Comparison of ENCODE assay signal across 8 cellular contexts in the genomic region with DNA sequence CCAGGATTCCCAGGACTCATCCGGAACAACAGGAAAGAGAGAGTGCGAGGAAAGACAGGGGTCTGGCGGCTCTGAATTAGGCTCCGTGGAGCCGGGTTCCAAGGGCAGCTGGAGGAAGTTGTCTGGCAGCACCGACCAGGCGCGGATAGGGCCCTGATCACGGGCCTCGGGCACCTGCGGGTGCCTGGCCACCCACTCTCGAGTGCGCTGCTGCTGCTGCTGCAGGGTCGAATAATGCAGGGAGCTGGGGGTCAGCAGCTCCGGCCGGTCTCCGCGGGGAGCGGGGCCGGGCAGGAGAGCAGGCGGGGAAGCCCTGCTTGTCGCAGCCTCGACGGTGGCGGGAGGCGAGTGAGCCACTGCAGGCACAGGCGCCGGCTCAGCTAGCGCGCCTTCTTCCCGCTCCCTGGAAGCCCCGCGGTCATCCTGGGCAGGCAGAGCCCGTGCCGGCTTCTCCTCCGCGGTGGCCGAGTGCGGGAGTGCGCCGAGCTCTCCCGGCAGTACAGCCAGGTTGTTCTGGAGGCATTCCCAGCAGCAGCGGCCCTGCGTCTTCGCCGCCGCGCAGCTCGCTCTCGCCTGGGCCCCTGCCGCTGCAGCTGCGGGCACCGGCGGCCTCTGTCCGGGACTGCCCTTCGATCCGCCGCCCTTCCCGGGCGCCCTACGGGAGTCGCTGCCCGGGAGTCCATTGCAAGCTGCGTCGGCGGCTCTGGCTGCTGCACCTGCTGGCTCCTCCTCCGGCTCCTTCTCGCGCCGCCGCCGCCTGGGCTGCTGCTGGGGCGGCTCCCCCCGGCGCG. TPM values are rescaled to one million over a fixed set of nuclear protein-coding genes. Genes with fewer than 3 reads are reported as not detected.
DNase-seq lines count a peak whose midpoint lies in the region; ATAC-seq and TF ChIP-seq lines count a peak whose summit lies in the region.

No MANE protein-coding gene starts in this region.

- H4K20me1 ChIP-seq in MM.1S (ENCODE audit: insufficient read depth, low read length): no peaks in the 10 kb centered on the region

- no peaks in the 10 kb centered on the region for H3K36me3 ChIP-seq in MM.1S (replicated peaks; ENCODE audit: insufficient read depth, low read length)

- H3K4me1 ChIP-seq in MM.1S (ENCODE audit: low read length) (0 out of 2 replicates have a peak, but pooled peaks cover 5% of the 10 kb centered on the region), right cardiac atrium (ENCODE audit: control insufficient read depth, insufficient read depth, low read length) (no peaks in the 10 kb centered on the region)

- H3K27me3 ChIP-seq in MM.1S (replicated peaks; ENCODE audit: insufficient read depth, low read length) (no peaks in the 10 kb centered on the region), right cardiac atrium (ENCODE audit: control insufficient read depth, insufficient read depth) (no peaks in the 10 kb centered on the region)

- H3K27me3 Mint-ChIP-seq in activated naive CD8-positive, alpha-beta T cell: peaks cover 19% of the 10 kb centered on the region

- H3K9me3 ChIP-seq in MM.1S (replicated peaks; ENCODE audit: insufficient read depth, low read length) (no peaks in the 10 kb centered on the region), right cardiac atrium (ENCODE audit: control insufficient read depth, low read length) (no peaks in the 10 kb centered on the region)

- peaks cover 11% of the 10 kb centered on the region for H3K4me1 Mint-ChIP-seq in activated naive CD8-positive, alpha-beta T cell (ENCODE audit: low read depth)

- no peaks in the 10 kb centered on the region for H3K36me3 Mint-ChIP-seq in activated naive CD8-positive, alpha-beta T cell

- H3K27ac Mint-ChIP-seq in activated naive CD8-positive, alpha-beta T cell: no peak overlapping the region

- H3K9ac ChIP-seq in MM.1S (ENCODE audit: low read length): no peak overlapping the region

- peak overlapping the region; percentile 38; the same call in 1 of the 2 replicates for H3K4me2 ChIP-seq in MM.1S (ENCODE audit: low read depth, low read length)

- H3K27ac ChIP-seq in MM.1S (ENCODE audit: low read length) (no peak overlapping the region), right cardiac atrium (ENCODE audit: low read length) (no peak overlapping the region)

- TF ChIP-seq CTCF in MM.1S (IDR thresholded peaks at IDR 0.05; ENCODE audit: low read length): no peak

- no peaks in the 10 kb centered on the region for H3K9me3 Mint-ChIP-seq in activated naive CD8-positive, alpha-beta T cell (ENCODE audit: low read depth)

- no peaks in the 10 kb centered on the region for H3K9me2 ChIP-seq in MM.1S (replicated peaks; ENCODE audit: insufficient read depth, low read length)

- H3F3A ChIP-seq in MM.1S (ENCODE audit: insufficient read depth, low read length): peaks cover 4% of the 10 kb centered on the region; the same call in 1 of the 2 replicates

- peak overlapping the region; percentile 44 for H3K4me3 Mint-ChIP-seq in activated naive CD8-positive, alpha-beta T cell

- H3K4me3 ChIP-seq in MM.1S (ENCODE audit: low read length) (peak overlapping the region; percentile 63), right cardiac atrium (ENCODE audit: low read length) (peak overlapping the region; percentile 50)

- 6% methylated on average over 76 of the region's 76 CpGs for WGBS in right cardiac atrium

- peak; percentile 56 for DNase-seq in Right ventricle myocardium inferior (ENCODE audit: missing footprints)
- DNase-seq in cardiac septum (ENCODE audit: low spot score): no peak
- DNase-seq in MM.1S: peak; percentile 47
- peak; percentile 14 to 62 (median 57) for DNase-seq in right cardiac atrium
- no peak for DNase-seq in sciatic nerve (ENCODE audit: low spot score)
- no peak for DNase-seq in SIG-M5 treated with dmso at 0.1 percent for 504 hours (lab: John Stamatoyannopoulos, UW; ENCODE audit: unreplicated experiment)

- ATAC-seq in Right ventricle myocardium inferior: peak; percentile 35
- ATAC-seq in right cardiac atrium: peak; percentile 58 to 61
- peak; percentile 38 for ATAC-seq in sciatic nerve
- no peak for ATAC-seq in HG02588 (IDR thresholded peaks at IDR 0.05; ENCODE audit: unreplicated experiment)

- 0 out of 2 replicates have a peak overlapping the region, but pooled peaks have one; percentile 23 for H2AFZ ChIP-seq in MM.1S (ENCODE audit: low read length)

- intact Hi-C loops in Right ventricle myocardium inferior (cut with DNase I) (no loop called here), cardiac septum (cut with DNase I) (no loop called here), right cardiac atrium (cut with DNase I) (no loop called here), sciatic nerve (cut with DNase I) (no loop called here)

- H3K79me2 ChIP-seq in MM.1S (ENCODE audit: low read length): no peaks in the 10 kb centered on the region

RNA-seq across cellular contexts. Expression of a gene that starts 1.0 kb away (rescaled TPM):
- total RNA-seq in Right ventricle myocardium inferior (not detected), cardiac septum (0.08 TPM), right cardiac atrium (not detected), sciatic nerve (not detected)
- not detected for polyA plus RNA-seq in right cardiac atrium

RNA-seq across cellular contexts. Expression of a gene that starts 52.6 kb away (rescaled TPM):
- total RNA-seq in Right ventricle myocardium inferior (32.9 TPM), cardiac septum (41.5 TPM), right cardiac atrium (10 to 100 TPM; 31.5 to 50.1 (median 32.8) TPM), sciatic nerve (126 TPM)
- polyA plus RNA-seq in right cardiac atrium: 16.7 TPM

Comparison
In these comparisons a context has a peak if more than half of its experiments do, and no peak if none do; other contexts are left out.
1. DNase-seq: peak in Right ventricle myocardium inferior (single experiment), MM.1S (single experiment) and right cardiac atrium (3 of 3); none in cardiac septum (single experiment), sciatic nerve (single experiment) and SIG-M5 treated with dmso at 0.1 percent for 504 hours (single experiment).